21 cellular contexts compared by ENCODE assay signal in genomic region chr10:98270786-98271185, GRCh38. TPM values are rescaled to one million over a fixed set of nuclear protein-coding genes. Genes with fewer than 3 reads are reported as not detected.
DNase-seq lines count a peak whose midpoint lies in the region; ATAC-seq and TF ChIP-seq lines count a peak whose summit lies in the region.
"Had no signal": no experiment of that assay in that cellular context is flagged by ENCODE, and none has a peak within 500 bp of the region (broad histone marks: within the 10 kb centered on the region; RNA-seq: fewer than 3 reads in every experiment).

No MANE protein-coding gene starts in this region.

- H3K14ac ChIP-seq in mesenchymal stem cell (ENCODE audit: low read length in 2 of 2): no peak overlapping the region

- 92% methylated on average over 2 of the region's 2 CpGs for WGBS in mesenchymal stem cell

- H3K36me3 Mint-ChIP-seq in activated CD8-positive, alpha-beta memory T cell treated with anti-CD3 and anti-CD28 coated beads, Interleukin-2, amount 10 ng/mL, durations not matched to agents 7 days and 5 days: no peaks in the 10 kb centered on the region
- H3K36me3 Mint-ChIP-seq in type B pancreatic cell: no peaks in the 10 kb centered on the region
- H3K36me3 Mint-ChIP-seq: CD4-positive, CD25-positive, alpha-beta regulatory T cell had no signal

- no peak for ATAC-seq in activated CD8-positive, alpha-beta memory T cell treated with anti-CD3 and anti-CD28 coated beads, Interleukin-2, amount 10 ng/mL, durations not matched to agents 7 days and 5 days
- no peak for ATAC-seq in RWPE2 (ENCODE audit: low read depth)
- no peak for ATAC-seq in GM19455 (IDR thresholded peaks at IDR 0.05; ENCODE audit: unreplicated experiment)
- no peak for ATAC-seq in GM19324 (IDR thresholded peaks at IDR 0.05; ENCODE audit: low FRiP score, unreplicated experiment)
- ATAC-seq: Right ventricle myocardium inferior had no signal

- H3K9me3 ChIP-seq in RWPE2 (ENCODE audit: severe bottlenecking): no peaks in the 10 kb centered on the region
- H3K9me3 ChIP-seq in mesenchymal stem cell (ENCODE audit: control insufficient read depth, low read length): no peaks in the 10 kb centered on the region
- H3K9me3 ChIP-seq: BE2C had no signal

- H3K4me2 ChIP-seq in mesenchymal stem cell (ENCODE audit: low read length, poor library complexity, severe bottlenecking): no peak overlapping the region

- H3K4ac ChIP-seq in mesenchymal stem cell (ENCODE audit: low read depth in 1 of 2, low read length in 2 of 2): no peak overlapping the region

- no peak overlapping the region for H2BK5ac ChIP-seq in mesenchymal stem cell (ENCODE audit: low read depth, low read length, poor library complexity, severe bottlenecking)

- H3K27ac ChIP-seq in RWPE2 (ENCODE audit: poor library complexity, severe bottlenecking) (no peak overlapping the region), mesenchymal stem cell (ENCODE audit: low read length, poor library complexity, severe bottlenecking) (no peak overlapping the region)
- H3K27ac ChIP-seq: 22Rv1, GM23248 had no signal

- H3K36me3 ChIP-seq in RWPE2 (ENCODE audit: low read depth): no peaks in the 10 kb centered on the region
- H3K36me3 ChIP-seq in mesenchymal stem cell (ENCODE audit: control insufficient read depth in 1 of 2, insufficient read depth in 2 of 2, low read depth in 1 of 2, low read length in 2 of 2): no peaks in the 10 kb centered on the region
- H3K36me3 ChIP-seq: BE2C had no signal

- H3K18ac ChIP-seq in mesenchymal stem cell (ENCODE audit: low read depth in 1 of 2, low read length in 2 of 2): no peak overlapping the region

- H2AK5ac ChIP-seq in mesenchymal stem cell (ENCODE audit: low read length, severe bottlenecking): peak overlapping the region; percentile 81

- H2BK120ac ChIP-seq in mesenchymal stem cell (ENCODE audit: low read depth, low read length): no peak overlapping the region

- H4K91ac ChIP-seq in mesenchymal stem cell (ENCODE audit: low read length): no peak overlapping the region

- no peak overlapping the region for H2BK15ac ChIP-seq in mesenchymal stem cell (ENCODE audit: low read depth, poor library complexity, severe bottlenecking)

- H3K4me3 Mint-ChIP-seq in activated CD8-positive, alpha-beta memory T cell treated with anti-CD3 and anti-CD28 coated beads, Interleukin-2, amount 10 ng/mL, durations not matched to agents 7 days and 5 days: no peak overlapping the region
- H3K4me3 Mint-ChIP-seq in type B pancreatic cell: peak overlapping the region; percentile 22
- H3K4me3 Mint-ChIP-seq: CD4-positive, CD25-positive, alpha-beta regulatory T cell; H9; HFFc6 had no signal

- CTCF ChIA-PET in activated CD8-positive, alpha-beta memory T cell treated with anti-CD3 and anti-CD28 coated beads, Interleukin-2, amount 10 ng/mL, durations not matched to agents 7 days and 5 days (lab: Charles Lee): no interaction called here

- H3K4me3 ChIP-seq in RWPE2 (ENCODE audit: severe bottlenecking): no peak overlapping the region
- no peak overlapping the region for H3K4me3 ChIP-seq in mesenchymal stem cell (ENCODE audit: insufficient read depth in 1 of 2, low read depth in 1 of 2, low read length in 2 of 2)
- H3K4me3 ChIP-seq: GM23248 had no signal

- H3K27me3 ChIP-seq in RWPE2 (ENCODE audit: insufficient read depth, poor library complexity, severe bottlenecking) (no peaks in the 10 kb centered on the region), mesenchymal stem cell (ENCODE audit: control insufficient read depth in 1 of 2, insufficient read depth in 1 of 2, low read length in 2 of 2) (peaks cover 4 to 28% of the 10 kb centered on the region in 2 experiments)
- H3K27me3 ChIP-seq: BE2C had no signal

- no peak overlapping the region for H2BK12ac ChIP-seq in mesenchymal stem cell (ENCODE audit: low read length in 2 of 2)

- H2AFZ ChIP-seq in mesenchymal stem cell (ENCODE audit: low read depth, low read length): no peak overlapping the region
- H2AFZ ChIP-seq: GM23248 had no signal

- peaks cover 43% of the 10 kb centered on the region for H3K27me3 Mint-ChIP-seq in activated CD8-positive, alpha-beta memory T cell treated with anti-CD3 and anti-CD28 coated beads, Interleukin-2, amount 10 ng/mL, durations not matched to agents 7 days and 5 days
- H3K27me3 Mint-ChIP-seq in type B pancreatic cell: peaks cover 73% of the 10 kb centered on the region

- H4K8ac ChIP-seq in mesenchymal stem cell (ENCODE audit: low read length): no peak overlapping the region

- H3K79me1 ChIP-seq in mesenchymal stem cell (replicated peaks; ENCODE audit: low read length, poor library complexity, severe bottlenecking): no peaks in the 10 kb centered on the region

- no peaks in the 10 kb centered on the region for H3K9me3 Mint-ChIP-seq in activated CD8-positive, alpha-beta memory T cell treated with anti-CD3 and anti-CD28 coated beads, Interleukin-2, amount 10 ng/mL, durations not matched to agents 7 days and 5 days (ENCODE audit: low read depth)
- no peaks in the 10 kb centered on the region for H3K9me3 Mint-ChIP-seq in type B pancreatic cell
- H3K9me3 Mint-ChIP-seq: H9, HFFc6 had no signal

- no peaks in the 10 kb centered on the region for H3K4me1 Mint-ChIP-seq in activated CD8-positive, alpha-beta memory T cell treated with anti-CD3 and anti-CD28 coated beads, Interleukin-2, amount 10 ng/mL, durations not matched to agents 7 days and 5 days
- peaks cover 35% of the 10 kb centered on the region for H3K4me1 Mint-ChIP-seq in type B pancreatic cell (ENCODE audit: unreplicated experiment)

- H3K27ac Mint-ChIP-seq in activated CD8-positive, alpha-beta memory T cell treated with anti-CD3 and anti-CD28 coated beads, Interleukin-2, amount 10 ng/mL, durations not matched to agents 7 days and 5 days: no peak overlapping the region
- no peak overlapping the region for H3K27ac Mint-ChIP-seq in type B pancreatic cell
- H3K27ac Mint-ChIP-seq: CD4-positive, CD25-positive, alpha-beta regulatory T cell; H9; HFFc6 had no signal

- H3K9ac ChIP-seq in mesenchymal stem cell (ENCODE audit: low read length): no peak overlapping the region
- H3K9ac ChIP-seq: GM23248 had no signal

- peaks cover 4% of the 10 kb centered on the region for H3K4me1 ChIP-seq in RWPE2 (ENCODE audit: insufficient read depth, poor library complexity, severe bottlenecking)
- peaks cover 59% of the 10 kb centered on the region for H3K4me1 ChIP-seq in mesenchymal stem cell (ENCODE audit: control insufficient read depth, insufficient read depth, low read depth, low read length)
- H3K4me1 ChIP-seq: BE2C had no signal

- TF ChIP-seq CTCF in RWPE2 (IDR thresholded peaks at IDR 0.05; ENCODE audit: poor library complexity, severe bottlenecking) (no peak), type B pancreatic cell (conservative IDR thresholded peaks at IDR 0.05) (no peak)

- DNase-seq in activated CD8-positive, alpha-beta memory T cell treated with anti-CD3 and anti-CD28 coated beads, Interleukin-2, amount 10 ng/mL, durations not matched to agents 7 days and 5 days: peak; percentile 38
- no peak for DNase-seq in activated CD8-positive, alpha-beta memory T cell treated with anti-CD3 and anti-CD28 coated beads for 24 hours
- DNase-seq in RWPE2 (ENCODE audit: low spot score) (peak; percentile 21), mesenchymal stem cell (no peak), type B pancreatic cell (ENCODE audit: extremely low spot score, unreplicated experiment) (no peak), NCI-H2227 treated with DMSO at 0.1 percent for 48 hours (lab: John Stamatoyannopoulos, UW) (no peak)
- DNase-seq: BE2C; CD4-positive, CD25-positive, alpha-beta regulatory T cell; DMS153; GM23248; H9; HFFc6; KG1; MM.1S; NCI-H2029; OCI-M1 had no signal

- no peak overlapping the region for H3K23ac ChIP-seq in mesenchymal stem cell (ENCODE audit: low read length in 2 of 2)

RNA-seq across cellular contexts. Expression of gene LOXL4, which starts 2.8 kb away (rescaled TPM):
- total RNA-seq in activated CD8-positive, alpha-beta memory T cell treated with anti-CD3 and anti-CD28 coated beads, Interleukin-2, amount 10 ng/mL, durations not matched to agents 7 days and 5 days: not detected
- polyA plus RNA-seq in mesenchymal stem cell (2013, experiment 1 of 2): 4.6 TPM
- 4.5 TPM for polyA plus RNA-seq in mesenchymal stem cell (2013, experiment 2 of 2)
- total RNA-seq in type B pancreatic cell (ENCODE audit: low replicate concordance): 40.5 and 59.4 TPM in 2 replicates
- total RNA-seq: CD4-positive, CD25-positive, alpha-beta regulatory T cell; SK-MEL-5 had no signal

Comparison
In these comparisons a context has a peak if more than half of its experiments do, and no peak if none do; other contexts are left out.
1. DNase-seq: peak in activated CD8-positive, alpha-beta memory T cell treated with anti-CD3 and anti-CD28 coated beads, Interleukin-2, amount 10 ng/mL, durations not matched to agents 7 days and 5 days (single experiment) and RWPE2 (single experiment); none in activated CD8-positive, alpha-beta memory T cell treated with anti-CD3 and anti-CD28 coated beads for 24 hours (single experiment), mesenchymal stem cell (single experiment), type B pancreatic cell (single experiment) and NCI-H2227 treated with DMSO at 0.1 percent for 48 hours (single experiment).
2. RNA of gene LOXL4, which starts 2.8 kb away (total RNA-seq): 40.5 to 59.4 TPM in type B pancreatic cell; not detected in activated CD8-positive, alpha-beta memory T cell treated with anti-CD3 and anti-CD28 coated beads, Interleukin-2, amount 10 ng/mL, durations not matched to agents 7 days and 5 days; every median in the first group is over 10 times any median in the second.